4 cellular contexts compared by ENCODE assay signal in genomic region chrY:7966915-7967314, GRCh38.
"Had no signal": no experiment of that assay in that cellular context is flagged by ENCODE, and none has a peak within 500 bp of the region (broad histone marks: within the 10 kb centered on the region; RNA-seq: fewer than 3 reads in every experiment).

No MANE protein-coding gene starts in this region.

- H3K4me1 Mint-ChIP-seq: GM23338, H9 had no signal

- H3K4me3 Mint-ChIP-seq: GM23338, H9 had no signal

- DNase-seq: H9, HCEC 1CT, IMR-90 had no signal

- ATAC-seq: GM23338 had no signal

- H3K4me3 ChIP-seq: GM23338 had no signal

- H3K9me3 Mint-ChIP-seq: GM23338, H9 had no signal

- H3K27ac Mint-ChIP-seq: GM23338, H9 had no signal
